In the genomic region with DNA sequence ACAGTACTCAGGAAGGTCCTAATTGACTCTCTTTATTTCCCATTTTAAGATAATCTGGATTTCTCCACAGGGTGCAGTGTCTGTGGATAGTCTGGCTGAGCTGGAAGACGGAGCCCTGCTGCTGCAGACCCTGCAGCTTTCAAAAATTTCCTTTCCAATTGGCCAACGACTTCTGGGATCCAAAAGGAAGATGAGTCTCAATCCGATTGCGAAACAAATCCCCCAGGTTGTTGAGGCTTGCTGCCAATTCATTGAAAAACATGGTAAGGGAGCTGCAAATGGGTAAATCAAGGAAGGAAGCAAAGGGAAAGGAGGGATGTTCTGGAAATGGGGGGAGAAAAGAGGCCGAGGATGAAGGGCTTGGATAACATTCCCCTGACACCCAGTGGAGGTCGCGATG, we compare ENCODE assay signal across 17 cellular contexts. TPM values are rescaled to one million over a fixed set of nuclear protein-coding genes. Genes with fewer than 3 reads are reported as not detected.
A peak's percentile ranks its signal among the peaks of the same experiment; 100 is the strongest.
DNase-seq lines count a peak whose midpoint lies in the region; FAIRE-seq and TF ChIP-seq lines count a peak whose summit lies in the region.
"Had no signal": no experiment of that assay in that cellular context is flagged by ENCODE, and none has a peak within 500 bp of the region (broad histone marks: within the 10 kb centered on the region; RNA-seq: fewer than 3 reads in every experiment).

No MANE protein-coding gene starts in this region.

- H3K4ac ChIP-seq in H1 (replicated peaks; ENCODE audit: insufficient read length, low read depth, low read length) = no peak overlapping the region

- H3K9me3 ChIP-seq in HUES6 (ENCODE audit: control insufficient read depth, insufficient read depth, low read depth, low read length) (peaks cover 6% of the 10 kb centered on the region; the same call in 1 of the 2 replicates), H1 (ENCODE audit: insufficient read depth in 2 of 2, low read depth in 1 of 2, low read length in 1 of 2) (no peaks in the 10 kb centered on the region; a peak in 1 of 4 replicates), iPS-18c (ENCODE audit: control insufficient read depth, insufficient read depth, low read length) (peaks cover 10% of the 10 kb centered on the region), tibial artery (no peaks in the 10 kb centered on the region)
- H3K9me3 ChIP-seq: Caco-2 had no signal

- peaks cover 4% of the 10 kb centered on the region; the same call in 1 of the 2 replicates for H3K23me2 ChIP-seq in H1 (ENCODE audit: low read depth, low read length)

- FAIRE-seq in H1 (lab: Jason Lieb, UNC) = no peak
- FAIRE-seq: GM18507 had no signal

- POLR2A ChIA-PET in GM10248 (lab: Yijun Ruan, JAX) = no interaction called here
- POLR2A ChIA-PET in H1 (lab: Charles Lee; ENCODE audit: partially characterized antibody) = no interaction called here

- no peak overlapping the region for H4K8ac ChIP-seq in H1 (ENCODE audit: extremely low read depth, insufficient read depth, low read length)

- no peak overlapping the region for H3K23ac ChIP-seq in H1 (ENCODE audit: insufficient read length)

- H3K4me3 ChIP-seq in HUES6 (ENCODE audit: low read depth, low read length) (peak overlapping the region; percentile 64), H1 (ENCODE audit: extremely low read depth in 1 of 4, insufficient read depth in 2 of 4, low read depth in 3 of 4, low read length in 4 of 4) (peak overlapping the region in 2 of 4 experiments; percentile 17 to 63; a peak in 4 of 8 replicates), iPS-18c (ENCODE audit: insufficient read depth, low read depth, low read length) (peak overlapping the region; percentile 24; the same call in 1 of the 2 replicates), tibial artery (no peak overlapping the region)
- H3K4me3 ChIP-seq: BLaER1 had no signal

- DNase-seq in GM10248 (ENCODE audit: extremely low spot score) (peak; percentile 2), H1 (ENCODE audit: low read depth in 1 of 2, low spot score in 2 of 2) (no peak), tibial artery (no peak), head of caudate nucleus (no peak), HK-2 (ENCODE audit: unreplicated experiment) (no peak), NCI-H1436 treated with DMSO at 0.1 percent for 48 hours (lab: John Stamatoyannopoulos, UW) (no peak)
- DNase-seq: 8988T; AML-193; Caco-2; CD8-positive, alpha-beta memory T cell; DND-41; GF-D8 had no signal

- TF ChIP-seq RAD21 in H1 (IDR thresholded peaks at IDR 0.05 in 1 of 2, conservative IDR thresholded peaks at IDR 0.05 in 1 of 2; ENCODE audit: low read depth in 2 of 2, low read length in 2 of 2) = no peak; a peak in 1 of 4 replicates

- no peak overlapping the region for H3K14ac ChIP-seq in H1 (ENCODE audit: insufficient read length)

- WGBS in H1 (ENCODE audit: extremely low coverage in 1 of 2, insufficient coverage in 1 of 2, insufficient read length in 1 of 2, insufficient replicate concordance in 2 of 2, low coverage in 1 of 2, low lambda C conversion rate in 2 of 2, missing lambda C conversion rate in 1 of 2), 2 experiments = 2% methylated on average over 4 of the region's 7 CpGs; no CpG with 5 or more reads in 1 of the 2 experiments

- no peak overlapping the region for H4K5ac ChIP-seq in H1 (ENCODE audit: insufficient read length, low read depth, low read length)

- no peak overlapping the region for H2AFZ ChIP-seq in H1 (ENCODE audit: low read length)

- H3K56ac ChIP-seq in H1 (replicated peaks; ENCODE audit: insufficient read length, low read depth, low read length) = no peak overlapping the region

- H2BK5ac ChIP-seq in H1 (ENCODE audit: low read depth, low read length) = no peak overlapping the region

- H3K27me3 ChIP-seq in HUES6 (ENCODE audit: control insufficient read depth, insufficient read depth, low read length) (peaks cover 100% of the 10 kb centered on the region), H1 (replicated peaks in 1 of 4; ENCODE audit: control insufficient read depth in 3 of 4, extremely low read depth in 1 of 4, insufficient read depth in 3 of 4, low read length in 3 of 4) (peaks cover 29 to 58% (median 50%) of the 10 kb centered on the region in 4 experiments), tibial artery (peaks cover 0 to 9% of the 10 kb centered on the region in 2 donors)

- H3K4me1 ChIP-seq in HUES6 (ENCODE audit: control insufficient read depth, insufficient read depth, low read length) (peaks cover 19% of the 10 kb centered on the region), H1 (replicated peaks in 1 of 4; ENCODE audit: control insufficient read depth in 3 of 4, insufficient read depth in 4 of 4, low read length in 3 of 4) (peaks cover 0 to 7% (median 3%) of the 10 kb centered on the region in 4 experiments; a peak in 4 of 7 replicates), tibial artery (no peaks in the 10 kb centered on the region)
- H3K4me1 ChIP-seq: BLaER1, Caco-2 had no signal

- H3K27ac ChIP-seq in HUES6 (ENCODE audit: low read depth, low read length) (no peak overlapping the region), H1 (ENCODE audit: low read depth, low read length) (no peak overlapping the region), tibial artery (no peak overlapping the region)
- H3K27ac ChIP-seq: BLaER1 had no signal

- H4K20me1 ChIP-seq in H1 (replicated peaks in 1 of 2; ENCODE audit: control insufficient read depth in 1 of 2, insufficient read depth in 2 of 2, low read length in 2 of 2) = no peaks in the 10 kb centered on the region

- no peaks in the 10 kb centered on the region for H3K79me2 ChIP-seq in H1 (ENCODE audit: control insufficient read depth in 1 of 2, insufficient read depth in 2 of 2, low read length in 2 of 2)

- TF ChIP-seq CTCF in GM10248 (IDR thresholded peaks at IDR 0.05; ENCODE audit: control extremely low read depth, extremely low read depth, low read depth, missing control alignments) (no peak), H1 (IDR thresholded peaks at IDR 0.05; ENCODE audit: control extremely low read depth in 1 of 3, insufficient read depth in 1 of 3, low read depth in 1 of 3, low read length in 3 of 3) (no peak), tibial artery (IDR thresholded peaks at IDR 0.05) (no peak)

- no peak overlapping the region for H2BK15ac ChIP-seq in H1 (ENCODE audit: low read length)

- H2BK120ac ChIP-seq in H1 (replicated peaks; ENCODE audit: low read depth, low read length) = no peak overlapping the region

- intact Hi-C loops in tibial artery (cut with DNase I; ENCODE audit: low total_unique reads) (no loop called here), head of caudate nucleus (cut with DNase I) (no loop called here)

- H3K4me2 ChIP-seq in H1 (ENCODE audit: insufficient read depth in 1 of 2, low read depth in 2 of 2, low read length in 2 of 2) = peak overlapping the region; percentile 79 to 92
- H3K4me2 ChIP-seq: BLaER1 had no signal

- no peak overlapping the region for H3K9ac ChIP-seq in HUES6 (ENCODE audit: low read length)
- H3K9ac ChIP-seq in H1 (replicated peaks in 1 of 4; ENCODE audit: extremely low read depth in 1 of 4, low read depth in 3 of 4, low read length in 3 of 4) = no peak overlapping the region
- H3K9ac ChIP-seq: BLaER1 had no signal

- H4K91ac ChIP-seq in H1 (replicated peaks; ENCODE audit: insufficient read length, low read length) = no peak overlapping the region

- no peak for TF ChIP-seq EP300 in H1 (IDR thresholded peaks at IDR 0.05; ENCODE audit: borderline replicate concordance in 1 of 2, low read depth in 2 of 2, low read length in 2 of 2)

- no peak overlapping the region for H2BK20ac ChIP-seq in H1 (ENCODE audit: low read length)

- H3K79me1 ChIP-seq in H1 (ENCODE audit: low read depth, low read length) = no peaks in the 10 kb centered on the region

- no peak for TF ChIP-seq POLR2A in H1 (IDR thresholded peaks at IDR 0.05; ENCODE audit: control extremely low read depth in 1 of 2, low read depth in 2 of 2, low read length in 2 of 2)

- CTCF ChIA-PET in GM10248 (lab: Yijun Ruan, JAX) (interaction anchor here (1.1 kb wide), 1 partner anchor 18 kb away, joined by 3 read pairs; no protein-coding TSS in a partner anchor), H1 (lab: Charles Lee; ENCODE audit: partially characterized antibody) (interaction anchor here (0.5 to 2.0 kb wide), 4 partner anchors 9 to 153 kb away, joined by 3 to 7 read pairs (median 4); no protein-coding TSS in a partner anchor)

- no peak overlapping the region for H2BK12ac ChIP-seq in H1 (ENCODE audit: low read depth, low read length)

- H2AK5ac ChIP-seq in H1 (ENCODE audit: low read depth, low read length) = no peak overlapping the region

- no peak overlapping the region for H3K18ac ChIP-seq in H1 (ENCODE audit: extremely low read depth, low read length)

- H3K36me3 ChIP-seq in HUES6 (ENCODE audit: control insufficient read depth, insufficient read depth, low read length) = no peaks in the 10 kb centered on the region
- H3K36me3 ChIP-seq in H1 (ENCODE audit: control insufficient read depth in 2 of 4, insufficient read depth in 4 of 4, low read length in 3 of 4) = no peaks in the 10 kb centered on the region
- no peaks in the 10 kb centered on the region for H3K36me3 ChIP-seq in tibial artery
- H3K36me3 ChIP-seq: BLaER1 had no signal

TF ChIP-seq in H1, 55 proteins besides CTCF, POLR2A, EP300 and RAD21:
- no peak for TF ChIP-seq EGR1 (IDR thresholded peaks at IDR 0.05; ENCODE audit: borderline replicate concordance, low read depth, low read length)
- TF ChIP-seq CEBPB (IDR thresholded peaks at IDR 0.05; ENCODE audit: low read depth, low read length) = peak; percentile 53
- TF ChIP-seq, protein P1, sequence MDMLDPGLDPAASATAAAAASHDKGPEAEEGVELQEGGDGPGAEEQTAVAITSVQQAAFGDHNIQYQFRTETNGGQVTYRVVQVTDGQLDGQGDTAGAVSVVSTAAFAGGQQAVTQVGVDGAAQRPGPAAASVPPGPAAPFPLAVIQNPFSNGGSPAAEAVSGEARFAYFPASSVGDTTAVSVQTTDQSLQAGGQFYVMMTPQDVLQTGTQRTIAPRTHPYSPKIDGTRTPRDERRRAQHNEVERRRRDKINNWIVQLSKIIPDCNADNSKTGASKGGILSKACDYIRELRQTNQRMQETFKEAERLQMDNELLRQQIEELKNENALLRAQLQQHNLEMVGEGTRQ (IDR thresholded peaks at IDR 0.05; ENCODE audit: low read length) = no peak
- TF ChIP-seq TBP (IDR thresholded peaks at IDR 0.05; ENCODE audit: low read depth, low read length) = no peak
- no peak for TF ChIP-seq NRF1 (IDR thresholded peaks at IDR 0.05; ENCODE audit: low read depth, low read length)
- TF ChIP-seq BRCA1 (IDR thresholded peaks at IDR 0.05; ENCODE audit: low read depth, low read length) = no peak

RNA-seq across cellular contexts. Expression of a gene that starts 26.0 kb away (rescaled TPM):
- 0.32 and 0.63 TPM in 2 replicates for total RNA-seq in H1 (2021; fragmentation: NEBNext Ultra II Directional; extraction: Animal tissue kit (Norgen Biotek cat#: 25700))
- 0.30 and 0.38 TPM in 2 replicates for polyA plus RNA-seq in H1 (2011; rRNA removed)
- 0.56 TPM for polyA plus RNA-seq in H1 (2011; cell fraction: cytosol; rRNA removed)
- polyA plus RNA-seq in H1 (2011; cell fraction: nucleus; rRNA removed) = 0.56 TPM
- 0.46 to 0.72 TPM (median 0.63 TPM) in 4 replicates for polyA plus RNA-seq in H1 (2012, experiment 1 of 2)
- 0.18 TPM for polyA plus RNA-seq in H1 (2012, experiment 2 of 2)
- polyA plus RNA-seq in H1 (2013, experiment 1 of 2) = 0.30 TPM
- 0.24 TPM for polyA plus RNA-seq in H1 (2013, experiment 2 of 2)
- 0.41 and 0.69 TPM in 2 replicates for polyA minus RNA-seq in H1 (2011; rRNA and poly(A)+ RNA removed)
- polyA minus RNA-seq in H1 (2011; cell fraction: cytosol; rRNA and poly(A)+ RNA removed) = not detected
- polyA minus RNA-seq in H1 (2011; cell fraction: nucleus; rRNA and poly(A)+ RNA removed) = not detected
- total RNA-seq: Caco-2; CD8-positive, alpha-beta memory T cell; HT1080 had no signal
- polyA plus RNA-seq: CD8-positive, alpha-beta memory T cell had no signal

Comparison
In these comparisons a context has a peak if more than half of its experiments do, and no peak if none do; other contexts are left out.
1. H3K4me3 ChIP-seq: peak in HUES6 (single experiment) and iPS-18c (single experiment); none in tibial artery (0 of 2).